ENCODE assay signal across 2 cellular contexts in genomic region chr1:156191292-156191954, GRCh38.
TF ChIP-seq lines count a peak whose summit lies in the region.

No MANE protein-coding gene starts in this region.

TF ChIP-seq in K562, 482 proteins besides CTCF, POLR2A, EP300 and RAD21:
- TF ChIP-seq IRF1 (CRISPR knock-in tag; IDR thresholded peaks at IDR 0.05; ENCODE audit: borderline replicate concordance) (no peak), BCOR (IDR thresholded peaks at IDR 0.05) (peak; percentile 72), KLF1 (tag; IDR thresholded peaks at IDR 0.05) (no peak), KDM1A (IDR thresholded peaks at IDR 0.05) (peak in 1 of 2 experiments; percentile 49; a peak in 2 of 4 replicates), ZNF24 (IDR thresholded peaks at IDR 0.05) (peak; percentile 78), DACH1 (IDR thresholded peaks at IDR 0.05; ENCODE audit: partially characterized antibody) (no peak), XRCC5 (IDR thresholded peaks at IDR 0.05; ENCODE audit: low read depth, low read length) (no peak), CEBPB (tag; IDR thresholded peaks at IDR 0.05) (peak; percentile 63), HSF4 (CRISPR knock-in tag; IDR thresholded peaks at IDR 0.05; ENCODE audit: borderline replicate concordance) (no peak), HNRNPLL (IDR thresholded peaks at IDR 0.05; ENCODE audit: low read depth, low read length, poor library complexity, severe bottlenecking) (no peak), PCBP2 (IDR thresholded peaks at IDR 0.05; ENCODE audit: low read depth, low read length, poor library complexity, severe bottlenecking) (no peak), ARID1B (IDR thresholded peaks at IDR 0.05) (peak; percentile 35; the same call in 1 of the 2 replicates), MTF1 (CRISPR knock-in tag; IDR thresholded peaks at IDR 0.05; ENCODE audit: borderline replicate concordance) (no peak), SMAD2 (IDR thresholded peaks at IDR 0.05; ENCODE audit: low read depth, low read length) (no peak), MITF (IDR thresholded peaks at IDR 0.05) (no peak), MAFG (tag; conservative IDR thresholded peaks at IDR 0.05) (peak; percentile 90), MAFK (IDR thresholded peaks at IDR 0.05; ENCODE audit: low read length) (peak; percentile 84), MAFF (IDR thresholded peaks at IDR 0.05; ENCODE audit: low read length) (peak; percentile 93), MEF2D (tag; conservative IDR thresholded peaks at IDR 0.05; ENCODE audit: low read depth) (0 out of 2 replicates have a peak, but pooled peaks have one; percentile 28), ZNF146 (CRISPR knock-in tag; IDR thresholded peaks at IDR 0.05; ENCODE audit: unreplicated experiment) (peak; percentile 65), HLTF (IDR thresholded peaks at IDR 0.05) (no peak), NFE2 (IDR thresholded peaks at IDR 0.05; ENCODE audit: low read depth) (peak; percentile 92), SPI1 (IDR thresholded peaks at IDR 0.05; ENCODE audit: borderline replicate concordance, low read depth, low read length) (peak; percentile 63; the same call in 1 of the 2 replicates), RBM25 (IDR thresholded peaks at IDR 0.05; ENCODE audit: low read depth, low read length, severe bottlenecking) (peak; percentile 65), NBN (IDR thresholded peaks at IDR 0.05; ENCODE audit: low read depth) (no peak), ZNF263 (CRISPR knock-in tag; IDR thresholded peaks at IDR 0.05; ENCODE audit: borderline replicate concordance) (no peak), NELFE (IDR thresholded peaks at IDR 0.05; ENCODE audit: insufficient read depth, insufficient read length) (no peak), FOXA3 (CRISPR knock-in tag; conservative IDR thresholded peaks at IDR 0.05 in 1 of 2, IDR thresholded peaks at IDR 0.05 in 1 of 2) (peak in 1 of 2 experiments; percentile 33; a peak in 2 of 4 replicates), WHSC1 (IDR thresholded peaks at IDR 0.05; ENCODE audit: low read length) (no peak), FOXK2 (conservative IDR thresholded peaks at IDR 0.05 in 1 of 2, IDR thresholded peaks at IDR 0.05 in 1 of 2; ENCODE audit: low read depth in 2 of 2) (peak in 1 of 2 experiments; percentile 25; a peak in 1 of 4 replicates), CEBPG (CRISPR knock-in tag; IDR thresholded peaks at IDR 0.05) (no peak), CEBPG (tag; conservative IDR thresholded peaks at IDR 0.05 in 1 of 2, IDR thresholded peaks at IDR 0.05 in 1 of 2) (peak; percentile 52 to 58), SMARCA4 (IDR thresholded peaks at IDR 0.05) (peak; percentile 27; the same call in 1 of the 2 replicates), EP400 (IDR thresholded peaks at IDR 0.05) (peak; percentile 30; the same call in 1 of the 2 replicates), RFX1 (IDR thresholded peaks at IDR 0.05) (0 out of 2 replicates have a peak, but pooled peaks have one; percentile 8), C11orf30 (IDR thresholded peaks at IDR 0.05; ENCODE audit: low read depth) (peak; percentile 96), USF2 (CRISPR knock-in tag; IDR thresholded peaks at IDR 0.05) (no peak), ZNF316 (IDR thresholded peaks at IDR 0.05) (peak; percentile 95)
TF ChIP-seq in K562: peak in this region for 21.

TF ChIP-seq in SK-N-SH treated with all-trans-retinoic acid at 6 μM for 48 hours, 23 proteins besides CTCF, POLR2A, EP300 and RAD21:
- TF ChIP-seq CSDC2 (CRISPR knock-in tag; IDR thresholded peaks at IDR 0.05) (no peak), POU6F1 (CRISPR knock-in tag; IDR thresholded peaks at IDR 0.05; ENCODE audit: borderline replicate concordance, low read depth) (no peak)
